In the genomic region with DNA sequence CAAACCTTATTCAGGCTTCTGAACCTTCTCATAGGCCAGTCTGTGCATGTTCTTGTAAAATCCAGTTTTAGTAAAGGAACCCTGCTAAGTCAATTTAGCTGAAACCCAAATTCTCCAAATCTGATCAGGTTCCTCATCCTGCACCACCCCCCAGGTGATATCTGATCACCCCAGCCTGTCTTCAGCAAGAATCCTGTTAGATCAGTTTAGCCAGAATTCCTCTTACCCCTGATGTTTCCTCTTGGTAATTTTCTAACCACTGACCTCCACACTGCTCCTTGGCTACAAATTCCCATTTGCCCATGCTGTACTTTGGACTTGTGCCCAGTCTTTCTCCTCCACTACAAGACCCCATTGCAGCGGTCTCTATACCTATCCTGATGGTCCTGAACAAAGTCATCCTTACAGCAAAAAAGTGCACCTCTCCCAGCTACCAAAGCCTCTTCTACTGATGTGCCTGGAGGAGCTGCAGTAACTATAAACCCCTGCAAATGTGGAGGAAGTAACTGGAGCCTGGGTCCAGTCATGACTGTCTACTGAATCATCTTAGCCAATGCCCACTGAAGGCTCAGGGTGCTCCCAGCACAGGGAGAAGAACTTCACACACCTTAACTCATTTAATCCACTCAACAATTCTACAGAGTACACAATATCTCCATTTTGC, we compare ENCODE assay signal across 20 cellular contexts. TPM values are rescaled to one million over a fixed set of nuclear protein-coding genes. Genes with fewer than 3 reads are reported as not detected.
DNase-seq lines count a peak whose midpoint lies in the region; ATAC-seq, FAIRE-seq and TF ChIP-seq lines count a peak whose summit lies in the region.
"Had no signal": no experiment of that assay in that cellular context is flagged by ENCODE, and none has a peak within 500 bp of the region (broad histone marks: within the 10 kb centered on the region; RNA-seq: fewer than 3 reads in every experiment).

No MANE protein-coding gene starts in this region.

- H3K27ac Mint-ChIP-seq in Caco-2 (ENCODE audit: unreplicated experiment) (peak overlapping the region; percentile 74), HFFc6 (peak overlapping the region; percentile 19; the same call in 1 of the 2 replicates)
- H3K27ac Mint-ChIP-seq: B cell, H9 had no signal

- no peaks in the 10 kb centered on the region for H3K9me3 Mint-ChIP-seq in Caco-2 (ENCODE audit: unreplicated experiment)
- H3K9me3 Mint-ChIP-seq in HFFc6 = no peaks in the 10 kb centered on the region
- H3K9me3 Mint-ChIP-seq: H9 had no signal

- intact Hi-C loops in Caco-2 (cut with micrococcal nuclease; ENCODE audit: unreplicated experiment) = no loop called here

- CTCF ChIA-PET in Caco-2 (lab: Charles Lee) = no interaction called here

- no peaks in the 10 kb centered on the region for H3K27me3 ChIP-seq in Caco-2 (replicated peaks; ENCODE audit: control insufficient read depth, insufficient read depth, low read length)

- H3K27me3 Mint-ChIP-seq in Caco-2 (ENCODE audit: insufficient read depth, unreplicated experiment) = no peaks in the 10 kb centered on the region
- peaks cover 6% of the 10 kb centered on the region for H3K27me3 Mint-ChIP-seq in HFFc6 (ENCODE audit: insufficient read depth)

- no peaks in the 10 kb centered on the region for H3K36me3 ChIP-seq in Caco-2 (ENCODE audit: control insufficient read depth, insufficient read depth, low read length)

- DNase-seq in Caco-2 (no peak), HFFc6 (peak; percentile 15), kidney tubule cell (ENCODE audit: low spot score) (peak; percentile 74), GM12892 (ENCODE audit: insufficient read length) (no peak), 8988T (no peak), NCI-H526 (lab: John Stamatoyannopoulos, UW) (no peak)
- DNase-seq: activated CD4-positive, CD25-positive, alpha-beta regulatory T cell treated with anti-CD3 and anti-CD28 coated beads, Interleukin-2, amount 50 U/mL, for 72 hours; amygdala; cerebellar nuclear complex; H9; NCI-H1417 treated with DMSO at 0.1 percent for 48 hours; NCI-H2171 treated with DMSO at 0.1 percent for 48 hours; occipital lobe; SHP77; stimulated activated CD4-positive, alpha-beta T cell treated with anti-CD3 and anti-CD28 coated beads, Interleukin-2, amount 100 ng/mL, for 48 hours; T-helper 2 cell had no signal

- POLR2A ChIA-PET in Caco-2 (lab: Charles Lee) = interaction anchor here (0.7 kb wide), 1 partner anchor 202 kb away, joined by 5 read pairs; no protein-coding TSS in a partner anchor

- H3K36me3 Mint-ChIP-seq in Caco-2 (ENCODE audit: insufficient read depth, unreplicated experiment) (no peaks in the 10 kb centered on the region), HFFc6 (ENCODE audit: low read depth) (no peaks in the 10 kb centered on the region)

- FAIRE-seq in GM12892 (lab: Jason Lieb, UNC) = no peak
- FAIRE-seq: D721Med had no signal

- H3K4me1 Mint-ChIP-seq in Caco-2 (ENCODE audit: low read depth, unreplicated experiment) (peaks cover 30% of the 10 kb centered on the region), HFFc6 (ENCODE audit: low read depth) (peaks cover 24% of the 10 kb centered on the region)

- no peak for ATAC-seq in GM18498 (IDR thresholded peaks at IDR 0.05; ENCODE audit: unreplicated experiment)

- no peak overlapping the region for H3K4me3 ChIP-seq in Caco-2 (ENCODE audit: low read depth, low read length)

- H3K4me1 ChIP-seq in Caco-2 = peaks cover 3% of the 10 kb centered on the region

- peak overlapping the region; percentile 42 for H3K4me3 Mint-ChIP-seq in Caco-2 (ENCODE audit: unreplicated experiment)
- 0 out of 2 replicates have a peak overlapping the region, but pooled peaks have one; percentile 14 for H3K4me3 Mint-ChIP-seq in HFFc6
- H3K4me3 Mint-ChIP-seq: B cell, H9 had no signal

- peak overlapping the region; percentile 89 for H3K27ac ChIP-seq in VCaP

- TF ChIP-seq CTCF in Caco-2 (IDR thresholded peaks at IDR 0.05; ENCODE audit: insufficient read depth in 1 of 2, low read depth in 1 of 2, low read length in 1 of 2, severe bottlenecking in 1 of 2, unreplicated experiment in 1 of 2) (no peak), HFFc6 (IDR thresholded peaks at IDR 0.05) (no peak), VCaP (conservative IDR thresholded peaks at IDR 0.05) (no peak)

- no peak for TF ChIP-seq POLR2A in GM12892 (IDR thresholded peaks at IDR 0.05; ENCODE audit: low read depth, low read length)

- no TSS peak for BruUV-seq in Caco-2 (replicated peaks; lab: Mats Ljungman, UMichigan)

- no peaks in the 10 kb centered on the region for H3K9me3 ChIP-seq in Caco-2

RNA-seq across cellular contexts. Expression of a gene that starts 23.8 kb away (rescaled TPM):
- 0.30 and 0.54 TPM in 2 replicates for total RNA-seq in Caco-2 (2022)
- under 1 TPM in 1 of 6 experiments, not detected in 5; 0.20 TPM for total RNA-seq in HFFc6 (2021; fragmentation: NEBNext Ultra II Directional; extraction: Animal tissue kit (Norgen Biotek cat#: 25700))
- polyA plus RNA-seq in GM12892 (2012; ENCODE audit: missing spikeins) = 0.89 TPM

RNA-seq across cellular contexts. Expression of a gene that starts 24.3 kb away (rescaled TPM):
- 59.0 and 61.2 TPM in 2 replicates for total RNA-seq in Caco-2 (2022)
- 10 to 100 TPM; 20.8 to 27.4 (median 24.8) TPM for total RNA-seq in HFFc6 (2021; fragmentation: NEBNext Ultra II Directional; extraction: Animal tissue kit (Norgen Biotek cat#: 25700))
- polyA plus RNA-seq in GM12892 (2012; ENCODE audit: missing spikeins) = 84.1 TPM

Comparison
In these comparisons a context has a peak if more than half of its experiments do, and no peak if none do; other contexts are left out.
1. DNase-seq: peak in HFFc6 (single experiment) and kidney tubule cell (single experiment); none in Caco-2 (0 of 2), GM12892 (single experiment), 8988T (single experiment) and NCI-H526 (0 of 2).